Comparison of ENCODE assay signal across 8 cellular contexts in the genomic region with DNA sequence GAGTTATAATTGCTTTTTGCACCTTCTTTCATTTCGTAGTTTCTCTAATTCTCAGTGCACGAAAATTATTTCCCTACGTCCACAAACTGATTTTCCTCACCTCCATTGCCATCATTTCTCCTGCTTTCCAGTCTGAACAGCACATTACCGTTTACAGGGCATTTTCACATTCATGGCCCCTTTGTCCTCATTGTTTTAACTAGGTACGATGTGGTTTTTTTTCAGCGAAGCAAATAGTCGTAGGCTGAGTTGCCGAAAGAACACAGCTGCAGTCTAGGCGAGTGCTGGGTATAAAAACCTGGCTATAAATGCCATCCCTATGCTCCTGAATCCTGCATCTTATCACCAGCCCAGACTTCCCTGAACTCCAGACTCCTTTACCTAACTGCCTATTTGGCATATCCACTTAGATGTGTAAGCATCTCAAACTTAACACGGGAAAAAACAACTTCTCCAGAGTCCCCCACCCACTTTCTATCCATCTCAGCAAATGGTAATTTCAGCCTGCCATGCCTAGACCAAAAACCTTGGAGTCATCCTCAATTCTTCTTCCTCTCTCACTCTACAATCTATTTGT. TPM values are rescaled to one million over a fixed set of nuclear protein-coding genes. Genes with fewer than 3 reads are reported as not detected.
DNase-seq lines count a peak whose midpoint lies in the region; ATAC-seq and TF ChIP-seq lines count a peak whose summit lies in the region.

No MANE protein-coding gene starts in this region.

- H3K9me3 ChIP-seq in Caco-2 (no peaks in the 10 kb centered on the region), OCI-LY3 (ENCODE audit: insufficient read depth, low read length) (no peaks in the 10 kb centered on the region), endodermal cell (ENCODE audit: control insufficient read depth, low read length) (no peaks in the 10 kb centered on the region), neural progenitor cell (ENCODE audit: low read depth) (no peaks in the 10 kb centered on the region)

- intact Hi-C loops in Caco-2 (cut with micrococcal nuclease; ENCODE audit: unreplicated experiment) = loop anchor here (2.0 to 10.0 kb wide), 2 partner anchors 193 to 221 kb away; no protein-coding TSS in a partner anchor

- H3K27ac ChIP-seq in OCI-LY3 (ENCODE audit: low read length) (peak overlapping the region; percentile 34; the same call in 1 of the 2 replicates), endodermal cell (ENCODE audit: low read depth, low read length) (peak overlapping the region; percentile 86), neural progenitor cell (no peak overlapping the region)

- POLR2A ChIA-PET in Caco-2 (lab: Charles Lee) = interaction anchor here (0.6 to 1.5 kb wide), 2 partner anchors 151 to 242 kb away, joined by 3 to 5 read pairs; partner anchors contain the start of gene EIF2AK4

- WGBS in endodermal cell (ENCODE audit: insufficient coverage in 1 of 2, insufficient read length in 1 of 2), 2 experiments = 3 to 6% methylated on average over 9 to 10 of the region's 10 CpGs

- H3K79me2 ChIP-seq in OCI-LY3 (ENCODE audit: low read length) = peaks cover 12% of the 10 kb centered on the region
- H3K79me2 ChIP-seq in neural progenitor cell (ENCODE audit: low read depth) = peaks cover 14% of the 10 kb centered on the region

- peak overlapping the region; percentile 92 for H3K4me3 ChIP-seq in Caco-2 (ENCODE audit: low read depth, low read length)
- peak overlapping the region; percentile 96 for H3K4me3 ChIP-seq in OCI-LY3 (ENCODE audit: low read length)
- H3K4me3 ChIP-seq in endodermal cell (ENCODE audit: low read length) = peak overlapping the region; percentile 99
- peak overlapping the region; percentile 83 for H3K4me3 ChIP-seq in neural progenitor cell

- H3K4me2 ChIP-seq in OCI-LY3 (ENCODE audit: low read length) = peak overlapping the region; percentile 85
- peak overlapping the region; percentile 90 for H3K4me2 ChIP-seq in neural progenitor cell

- DNase-seq in Caco-2 = no peak
- no peak for DNase-seq in endodermal cell
- DNase-seq in neural progenitor cell (ENCODE audit: low spot score) = peak; percentile 51
- DNase-seq in HT-29 (ENCODE audit: low spot score) = no peak
- no peak for DNase-seq in NCI-H1694 (lab: John Stamatoyannopoulos, UW)
- no peak for DNase-seq in EL

- H3K27me3 ChIP-seq in Caco-2 (replicated peaks; ENCODE audit: control insufficient read depth, insufficient read depth, low read length) (no peaks in the 10 kb centered on the region), OCI-LY3 (ENCODE audit: low read depth, low read length) (no peaks in the 10 kb centered on the region), endodermal cell (ENCODE audit: control insufficient read depth, insufficient read depth, low read length, poor library complexity, severe bottlenecking) (no peaks in the 10 kb centered on the region), neural progenitor cell (no peaks in the 10 kb centered on the region)

- TF ChIP-seq CTCF in Caco-2 (IDR thresholded peaks at IDR 0.05; ENCODE audit: insufficient read depth in 1 of 2, low read depth in 1 of 2, low read length in 1 of 2, severe bottlenecking in 1 of 2, unreplicated experiment in 1 of 2) (no peak), OCI-LY3 (IDR thresholded peaks at IDR 0.05; ENCODE audit: low read depth, low read length) (no peak), endodermal cell (conservative IDR thresholded peaks at IDR 0.05) (no peak), neural progenitor cell (IDR thresholded peaks at IDR 0.05) (no peak)

- H4K20me1 ChIP-seq in OCI-LY3 (ENCODE audit: insufficient read depth, low read length) (no peaks in the 10 kb centered on the region), neural progenitor cell (ENCODE audit: low read depth) (no peaks in the 10 kb centered on the region)

- peaks cover 24% of the 10 kb centered on the region for H3K4me1 Mint-ChIP-seq in Caco-2 (ENCODE audit: low read depth, unreplicated experiment)
- H3K4me1 Mint-ChIP-seq in endodermal cell = peaks cover 50% of the 10 kb centered on the region
- H3K4me1 Mint-ChIP-seq in neural progenitor cell = peaks cover 53% of the 10 kb centered on the region

- peaks cover 25% of the 10 kb centered on the region for H3F3A ChIP-seq in neural progenitor cell (ENCODE audit: low read depth)

- no peak for ATAC-seq in HG03354 (IDR thresholded peaks at IDR 0.05; ENCODE audit: poor library complexity, severe bottlenecking, unreplicated experiment)

- H3K4me3 Mint-ChIP-seq in Caco-2 (ENCODE audit: unreplicated experiment) (peak overlapping the region; percentile 72), endodermal cell (peak overlapping the region; percentile 93), neural progenitor cell (peak overlapping the region; percentile 86)

- peak overlapping the region; percentile 21 for H3K27ac Mint-ChIP-seq in Caco-2 (ENCODE audit: unreplicated experiment)
- peak overlapping the region; percentile 97 for H3K27ac Mint-ChIP-seq in endodermal cell
- peak overlapping the region; percentile 35 for H3K27ac Mint-ChIP-seq in neural progenitor cell

- H3K4me1 ChIP-seq in Caco-2 (peaks cover 32% of the 10 kb centered on the region), OCI-LY3 (ENCODE audit: low read length) (peaks cover 35% of the 10 kb centered on the region), endodermal cell (ENCODE audit: control insufficient read depth, insufficient read depth, low read length) (no peaks in the 10 kb centered on the region), neural progenitor cell (peaks cover 18% of the 10 kb centered on the region)

- H3K9ac ChIP-seq in OCI-LY3 (ENCODE audit: low read length) (peak overlapping the region; percentile 91), endodermal cell (ENCODE audit: extremely low read depth, low read length, poor library complexity, severe bottlenecking) (peak overlapping the region; percentile 90), neural progenitor cell (peak overlapping the region; percentile 64)

- H3K9me3 Mint-ChIP-seq in Caco-2 (ENCODE audit: unreplicated experiment) (no peaks in the 10 kb centered on the region), endodermal cell (peaks cover 4% of the 10 kb centered on the region), neural progenitor cell (no peaks in the 10 kb centered on the region)

- TSS peak; percentile 72 for BruUV-seq in Caco-2 (replicated peaks; lab: Mats Ljungman, UMichigan)

- H3K27me3 Mint-ChIP-seq in Caco-2 (ENCODE audit: insufficient read depth, unreplicated experiment) (no peaks in the 10 kb centered on the region), endodermal cell (ENCODE audit: insufficient read depth) (no peaks in the 10 kb centered on the region), neural progenitor cell (ENCODE audit: insufficient read depth, low read depth) (no peaks in the 10 kb centered on the region)

- CTCF ChIA-PET in Caco-2 (lab: Charles Lee) = interaction anchor here (0.9 kb wide), 1 partner anchor 97 kb away, joined by 3 read pairs; no protein-coding TSS in a partner anchor

- H3K36me3 ChIP-seq in Caco-2 (ENCODE audit: control insufficient read depth, insufficient read depth, low read length) (no peaks in the 10 kb centered on the region), OCI-LY3 (replicated peaks; ENCODE audit: low read depth, low read length) (no peaks in the 10 kb centered on the region), endodermal cell (ENCODE audit: control insufficient read depth, insufficient read depth, low read length) (no peaks in the 10 kb centered on the region), neural progenitor cell (no peaks in the 10 kb centered on the region)

- H3K36me3 Mint-ChIP-seq in Caco-2 (ENCODE audit: insufficient read depth, unreplicated experiment) = no peaks in the 10 kb centered on the region
- H3K36me3 Mint-ChIP-seq in endodermal cell (ENCODE audit: low read depth) = no peaks in the 10 kb centered on the region
- no peaks in the 10 kb centered on the region for H3K36me3 Mint-ChIP-seq in neural progenitor cell

- H2AFZ ChIP-seq in OCI-LY3 (ENCODE audit: low read depth, low read length) (peak overlapping the region; percentile 97), neural progenitor cell (replicated peaks) (peak overlapping the region; percentile 96)

RNA-seq across cellular contexts. Expression of gene FSIP1, which starts 0.7 kb away (rescaled TPM):
- total RNA-seq in Caco-2 (2022) (1.3 and 2.1 TPM in 2 replicates), endodermal cell (1 to 10 TPM in 1 of 2 donors, under 1 TPM in 1; 0.77 to 1.7 TPM), neural progenitor cell (ENCODE audit: low replicate concordance) (2.1 and 2.5 TPM in 2 replicates)
- 2.6 TPM for polyA plus RNA-seq in endodermal cell (2013, experiment 1 of 2)
- polyA plus RNA-seq in endodermal cell (2013, experiment 2 of 2) = 2.2 TPM
- total RNA-seq in HT-29 (2014; rRNA removed; shearing (Covaris generic)) = 0.48 and 2.1 TPM in 2 replicates

Comparison
In these comparisons a context has a peak if more than half of its experiments do, and no peak if none do; other contexts are left out.
1. H3K27ac Mint-ChIP-seq: peak in every context shown above with its lines; median percentile 97 in endodermal cell; 35 in neural progenitor cell; 21 in Caco-2.